ENCODE assay signal across 7 cellular contexts in genomic region chr6:4774715-4775590, GRCh38. TPM values are rescaled to one million over a fixed set of nuclear protein-coding genes. Genes with fewer than 3 reads are reported as not detected.
DNase-seq lines count a peak whose midpoint lies in the region; ATAC-seq and TF ChIP-seq lines count a peak whose summit lies in the region.

No MANE protein-coding gene starts in this region.

- peaks cover 17% of the 10 kb centered on the region; the same call in 1 of the 2 replicates for H4K20me1 ChIP-seq in PC-3 (ENCODE audit: low read length)

- CTCF ChIA-PET in PC-3 (lab: Charles Lee): interaction anchor here (0.6 to 0.7 kb wide), 3 partner anchors 114 to 461 kb away, joined by 4 to 11 read pairs (median 4); no protein-coding TSS in a partner anchor

- BruUV-seq in PC-3 (replicated peaks; lab: Mats Ljungman, UMichigan): TSS peak; percentile 68

- H3K36me3 ChIP-seq in PC-3 (ENCODE audit: low read depth, low read length): peaks cover 10% of the 10 kb centered on the region; the same call in 1 of the 2 replicates

- TF ChIP-seq CTCF in PC-3 (conservative IDR thresholded peaks at IDR 0.05; ENCODE audit: low read depth, low read length) (no peak), astrocyte of the spinal cord (IDR thresholded peaks at IDR 0.05; ENCODE audit: low read depth, low read length) (no peak)

- H2AFZ ChIP-seq in PC-3 (ENCODE audit: low read length): peak overlapping the region; percentile 70

- H3K9ac ChIP-seq in PC-3 (ENCODE audit: low read length): peak overlapping the region; percentile 24

- H3K27me3 ChIP-seq in PC-3 (ENCODE audit: low read length): no peaks in the 10 kb centered on the region

- in situ Hi-C loops in astrocyte of the spinal cord (cut with HindIII; ENCODE audit: low sequenced_read_pairs): no loop called here

- H3K27ac ChIP-seq in PC-3 (ENCODE audit: low read length): no peak overlapping the region
- peak overlapping the region in 20 of 21 experiments; percentile 25 to 87 (median 76) for H3K27ac ChIP-seq in skin epidermis

- no peaks in the 10 kb centered on the region for H3K4me1 ChIP-seq in PC-3 (ENCODE audit: insufficient read depth, low read length)

- H3F3A ChIP-seq in PC-3 (ENCODE audit: low read length, unreplicated experiment): no peaks in the 10 kb centered on the region

- peak overlapping the region; percentile 48 for H3K4me3 ChIP-seq in PC-3 (ENCODE audit: low read length)
- peak overlapping the region; percentile 43 for H3K4me3 ChIP-seq in astrocyte of the spinal cord (ENCODE audit: low read depth, low read length)
- peak overlapping the region; percentile 70 for H3K4me3 ChIP-seq in iPS-11a (ENCODE audit: low read depth, low read length)
- H3K4me3 ChIP-seq in skin epidermis: peak overlapping the region; percentile 46 to 67 (median 53)

- H3K9me3 ChIP-seq in PC-3 (ENCODE audit: low read length): peaks cover 8% of the 10 kb centered on the region

- H3K79me2 ChIP-seq in PC-3 (ENCODE audit: low read length): peaks cover 30% of the 10 kb centered on the region

- no peak for DNase-seq in PC-3
- no peak for DNase-seq in astrocyte of the spinal cord (ENCODE audit: low read depth, low spot score)
- DNase-seq in NCI-H1694 treated with DMSO at 0.1 percent for 48 hours (lab: John Stamatoyannopoulos, UW): no peak
- DNase-seq in NCI-H1930 (lab: John Stamatoyannopoulos, UW): no peak

- H3K9me2 ChIP-seq in PC-3 (replicated peaks; ENCODE audit: low read length): no peaks in the 10 kb centered on the region

- intact Hi-C loops in PC-3 (cut with micrococcal nuclease): loop anchor here (5.0 to 10.0 kb wide), 3 partner anchors 128 to 460 kb away; no protein-coding TSS in a partner anchor

- ATAC-seq in GM19455 (IDR thresholded peaks at IDR 0.05; ENCODE audit: unreplicated experiment): peak; percentile 4
- ATAC-seq in PC-3: no peak

- POLR2A ChIA-PET in PC-3 (lab: Charles Lee; ENCODE audit: unreplicated experiment): interaction anchor here (0.5 kb wide), 1 partner anchor 372 kb away, joined by 3 read pairs; no protein-coding TSS in a partner anchor

- H3K4me2 ChIP-seq in PC-3 (ENCODE audit: low read length): peak overlapping the region; percentile 76

RNA-seq across cellular contexts. Expression of gene CDYL, which starts 1.3 kb away (rescaled TPM):
- 34.4 and 38.4 TPM in 2 replicates for total RNA-seq in PC-3 (2014; rRNA removed)
